Comparison of ENCODE assay signal across 9 cellular contexts in genomic region chr16:997440-998051, GRCh38. TPM values are rescaled to one million over a fixed set of nuclear protein-coding genes. Genes with fewer than 3 reads are reported as not detected.
A peak's percentile ranks its signal among the peaks of the same experiment; 100 is the strongest.
DNase-seq lines count a peak whose midpoint lies in the region; ATAC-seq, FAIRE-seq and TF ChIP-seq lines count a peak whose summit lies in the region.
"Had no signal": no experiment of that assay in that cellular context is flagged by ENCODE, and none has a peak within 500 bp of the region (broad histone marks: within the 10 kb centered on the region; RNA-seq: fewer than 3 reads in every experiment).

No MANE protein-coding gene starts in this region.

- H3K4me1 Mint-ChIP-seq in nephron (peaks cover 17% of the 10 kb centered on the region), type B pancreatic cell (ENCODE audit: unreplicated experiment) (peaks cover 15% of the 10 kb centered on the region)

- no peak for ATAC-seq in GM18868 (IDR thresholded peaks at IDR 0.05; ENCODE audit: unreplicated experiment)

- peak overlapping the region in 2 of 3 experiments; percentile 53 for H3K4me3 Mint-ChIP-seq in nephron
- peak overlapping the region; percentile 59 for H3K4me3 Mint-ChIP-seq in type B pancreatic cell

- no peaks in the 10 kb centered on the region for H3K9me3 Mint-ChIP-seq in nephron
- H3K9me3 Mint-ChIP-seq in type B pancreatic cell: no peaks in the 10 kb centered on the region

- DNase-seq in HTR-8/SVneo (ENCODE audit: insufficient read length, low spot score): peak; percentile 60
- peak; percentile 84 to 85 for DNase-seq in activated CD4-positive, alpha-beta T cell treated with anti-CD3 and anti-CD28 coated beads for 4 hours
- peak; percentile 15 to 75 for DNase-seq in dermis microvascular lymphatic vessel endothelial cell (ENCODE audit: low read depth in 2 of 2)
- DNase-seq in type B pancreatic cell (ENCODE audit: extremely low spot score, unreplicated experiment): no peak
- no peak for DNase-seq in erythroblast (lab: John Stamatoyannopoulos, UW)
- DNase-seq in NCI-H146 treated with DMSO at 0.1 percent for 48 hours (lab: John Stamatoyannopoulos, UW; ENCODE audit: unreplicated experiment): no peak
- DNase-seq: naive B cell had no signal

- H3K36me3 Mint-ChIP-seq in nephron (ENCODE audit: low read depth) (no peaks in the 10 kb centered on the region), type B pancreatic cell (no peaks in the 10 kb centered on the region)

- H3K27ac Mint-ChIP-seq in nephron: peak overlapping the region in 1 of 3 experiments; percentile 45
- peak overlapping the region; percentile 46 for H3K27ac Mint-ChIP-seq in type B pancreatic cell
- H3K27ac Mint-ChIP-seq: naive B cell had no signal

- H3K27me3 Mint-ChIP-seq in nephron (ENCODE audit: low read depth): peaks cover 26% of the 10 kb centered on the region
- H3K27me3 Mint-ChIP-seq in type B pancreatic cell: peaks cover 15% of the 10 kb centered on the region

- FAIRE-seq in HTR-8/SVneo (lab: Jason Lieb, UNC): peak; percentile 57

- TF ChIP-seq POLR2A in erythroblast (IDR thresholded peaks at IDR 0.05; ENCODE audit: low read length): no peak

- TF ChIP-seq CTCF in nephron (IDR thresholded peaks at IDR 0.05; ENCODE audit: unreplicated experiment in 3 of 3): no peak
- no peak for TF ChIP-seq CTCF in type B pancreatic cell (conservative IDR thresholded peaks at IDR 0.05)

RNA-seq across cellular contexts. Expression of gene SOX8, which starts 16.0 kb away (rescaled TPM):
- total RNA-seq in dermis microvascular lymphatic vessel endothelial cell (0.26 and 0.51 TPM in 2 replicates), type B pancreatic cell (ENCODE audit: low replicate concordance) (1.4 and 6.7 TPM in 2 replicates)

RNA-seq across cellular contexts. Expression of gene LMF1, which starts 26.8 kb away (rescaled TPM):
- total RNA-seq in dermis microvascular lymphatic vessel endothelial cell (3.6 and 8.5 TPM in 2 replicates), type B pancreatic cell (ENCODE audit: low replicate concordance) (20.8 and 21.4 TPM in 2 replicates)

Comparison
In these comparisons a context has a peak if more than half of its experiments do, and no peak if none do; other contexts are left out.
1. DNase-seq: peak in HTR-8/SVneo (single experiment), activated CD4-positive, alpha-beta T cell treated with anti-CD3 and anti-CD28 coated beads for 4 hours (2 of 2) and dermis microvascular lymphatic vessel endothelial cell (2 of 2); none in type B pancreatic cell (single experiment), erythroblast (0 of 2) and NCI-H146 treated with DMSO at 0.1 percent for 48 hours (single experiment).